Comparison of ENCODE assay signal across 13 cellular contexts in genomic region chr5:73443725-73444498, GRCh38. TPM values are rescaled to one million over a fixed set of nuclear protein-coding genes. Genes with fewer than 3 reads are reported as not detected.
DNase-seq lines count a peak whose midpoint lies in the region; ATAC-seq and TF ChIP-seq lines count a peak whose summit lies in the region.
"Had no signal": no experiment of that assay in that cellular context is flagged by ENCODE, and none has a peak within 500 bp of the region (broad histone marks: within the 10 kb centered on the region; RNA-seq: fewer than 3 reads in every experiment).

No MANE protein-coding gene starts in this region.

- H3K27ac Mint-ChIP-seq in activated naive CD4-positive, alpha-beta T cell treated with anti-CD3 and anti-CD28 coated beads, Interleukin-2, amount 10 ng/mL, durations not matched to agents 7 days and 5 days: peak overlapping the region; percentile 84
- no peak overlapping the region for H3K27ac Mint-ChIP-seq in activated naive CD4-positive, alpha-beta T cell treated with anti-CD3 and anti-CD28 coated beads for 36 hours
- H3K27ac Mint-ChIP-seq in T-cell: peak overlapping the region in 1 of 2 donors; percentile 57

- H2AFZ ChIP-seq in smooth muscle cell (ENCODE audit: low read depth) (no peak overlapping the region), PC-3 (ENCODE audit: low read length) (no peak overlapping the region)

- H3K36me3 ChIP-seq in smooth muscle cell (ENCODE audit: low read depth): no peaks in the 10 kb centered on the region
- H3K36me3 ChIP-seq in PC-3 (ENCODE audit: low read depth, low read length): no peaks in the 10 kb centered on the region

- peak overlapping the region; percentile 34; the same call in 1 of the 2 replicates for H3K4me3 ChIP-seq in iPS-18c (ENCODE audit: insufficient read depth, low read depth, low read length)
- H3K4me3 ChIP-seq in smooth muscle cell: peak overlapping the region; percentile 49
- H3K4me3 ChIP-seq in PC-3 (ENCODE audit: low read length): no peak overlapping the region

- H3K27me3 ChIP-seq in smooth muscle cell (ENCODE audit: low read depth) (peaks cover 75% of the 10 kb centered on the region), PC-3 (ENCODE audit: low read length) (no peaks in the 10 kb centered on the region)

- H3K79me2 ChIP-seq in smooth muscle cell (ENCODE audit: low read depth) (peaks cover 20% of the 10 kb centered on the region), PC-3 (ENCODE audit: low read length) (peaks cover 26% of the 10 kb centered on the region)

- peaks cover 5% of the 10 kb centered on the region for H3K36me3 Mint-ChIP-seq in activated naive CD4-positive, alpha-beta T cell treated with anti-CD3 and anti-CD28 coated beads, Interleukin-2, amount 10 ng/mL, durations not matched to agents 7 days and 5 days
- H3K36me3 Mint-ChIP-seq in activated naive CD4-positive, alpha-beta T cell treated with anti-CD3 and anti-CD28 coated beads for 36 hours (ENCODE audit: low read depth): peaks cover 3% of the 10 kb centered on the region
- peaks cover under 1% of the 10 kb centered on the region for H3K36me3 Mint-ChIP-seq in T-cell

- DNase-seq in activated naive CD4-positive, alpha-beta T cell treated with anti-CD3 and anti-CD28 coated beads, Interleukin-2, amount 10 ng/mL, durations not matched to agents 7 days and 5 days: no peak
- no peak for DNase-seq in activated naive CD4-positive, alpha-beta T cell treated with anti-CD3 and anti-CD28 coated beads for 36 hours
- DNase-seq in NCI-H748 treated with DMSO at 0.1 percent for 48 hours (lab: John Stamatoyannopoulos, UW) (peak; percentile 32), smooth muscle cell (lab: John Stamatoyannopoulos, UW; ENCODE audit: unreplicated experiment) (no peak), PC-3 (no peak), T-cell (no peak)
- DNase-seq in stimulated activated CD8-positive, alpha-beta memory T cell treated with anti-CD3 and anti-CD28 coated beads, Interleukin-4, amount 100 ng/mL, for 48 hours: no peak
- DNase-seq: activated CD4-positive, alpha-beta T cell treated with anti-CD3 and anti-CD28 coated beads, Interleukin-2, amount 10 ng/mL, durations not matched to agents 7 days and 5 days; KBM-7; left colon; NCI-H187 treated with DMSO at 0.1 percent for 48 hours had no signal

- no peaks in the 10 kb centered on the region for H3K9me2 ChIP-seq in PC-3 (replicated peaks; ENCODE audit: low read length)

- H3K4me1 ChIP-seq in smooth muscle cell (ENCODE audit: low read depth): peaks cover 41% of the 10 kb centered on the region
- H3K4me1 ChIP-seq in PC-3 (ENCODE audit: insufficient read depth, low read length): peaks cover 12% of the 10 kb centered on the region

- BruUV-seq in PC-3 (replicated peaks; lab: Mats Ljungman, UMichigan): no TSS peak

- peaks cover 17% of the 10 kb centered on the region for H3K4me1 Mint-ChIP-seq in activated naive CD4-positive, alpha-beta T cell treated with anti-CD3 and anti-CD28 coated beads, Interleukin-2, amount 10 ng/mL, durations not matched to agents 7 days and 5 days
- peaks cover 2% of the 10 kb centered on the region for H3K4me1 Mint-ChIP-seq in activated naive CD4-positive, alpha-beta T cell treated with anti-CD3 and anti-CD28 coated beads for 36 hours (ENCODE audit: low read depth)
- peaks cover 2 to 16% (median 9%) of the 10 kb centered on the region in 3 donors for H3K4me1 Mint-ChIP-seq in T-cell

- CTCF ChIA-PET in activated naive CD4-positive, alpha-beta T cell treated with anti-CD3 and anti-CD28 coated beads, Interleukin-2, amount 10 ng/mL, durations not matched to agents 7 days and 5 days (lab: Charles Lee): interaction anchor here (0.9 kb wide), 2 partner anchors 10 to 56 kb away, joined by 3 to 4 read pairs; no protein-coding TSS in a partner anchor
- CTCF ChIA-PET in activated naive CD4-positive, alpha-beta T cell treated with anti-CD3 and anti-CD28 coated beads for 36 hours (lab: Charles Lee): interaction anchor here (0.7 kb wide), 1 partner anchor 32 kb away, joined by 3 read pairs; no protein-coding TSS in a partner anchor
- CTCF ChIA-PET in PC-3 (lab: Charles Lee): interaction anchor here (0.7 kb wide), 1 partner anchor 242 kb away, joined by 4 read pairs; no protein-coding TSS in a partner anchor
- CTCF ChIA-PET in T-cell (lab: Charles Lee): interaction anchor here in 1 of 2 donors (0.6 kb wide), 1 partner anchor 11 kb away, joined by 4 read pairs; no protein-coding TSS in a partner anchor

- no peaks in the 10 kb centered on the region for H3F3A ChIP-seq in smooth muscle cell (ENCODE audit: low read depth)
- H3F3A ChIP-seq in PC-3 (ENCODE audit: low read length, unreplicated experiment): no peaks in the 10 kb centered on the region

- H3K9me3 Mint-ChIP-seq in activated naive CD4-positive, alpha-beta T cell treated with anti-CD3 and anti-CD28 coated beads, Interleukin-2, amount 10 ng/mL, durations not matched to agents 7 days and 5 days: no peaks in the 10 kb centered on the region
- no peaks in the 10 kb centered on the region for H3K9me3 Mint-ChIP-seq in activated naive CD4-positive, alpha-beta T cell treated with anti-CD3 and anti-CD28 coated beads for 36 hours
- H3K9me3 Mint-ChIP-seq in T-cell: no peaks in the 10 kb centered on the region
- H3K9me3 Mint-ChIP-seq: activated CD4-positive, alpha-beta T cell treated with anti-CD3 and anti-CD28 coated beads, Interleukin-2, amount 10 ng/mL, durations not matched to agents 7 days and 5 days had no signal

- H3K27ac ChIP-seq in smooth muscle cell (ENCODE audit: low read depth): no peak overlapping the region
- H3K27ac ChIP-seq in PC-3 (ENCODE audit: low read length): no peak overlapping the region

- H3K9ac ChIP-seq in smooth muscle cell (ENCODE audit: low read depth) (no peak overlapping the region), PC-3 (ENCODE audit: low read length) (no peak overlapping the region)

- H3K4me2 ChIP-seq in smooth muscle cell (peak overlapping the region; percentile 85), PC-3 (ENCODE audit: low read length) (no peak overlapping the region)

- peaks cover 39% of the 10 kb centered on the region for H4K20me1 ChIP-seq in smooth muscle cell (ENCODE audit: low read depth)
- H4K20me1 ChIP-seq in PC-3 (ENCODE audit: low read length): peaks cover 14% of the 10 kb centered on the region; the same call in 1 of the 2 replicates

- POLR2A ChIA-PET in PC-3 (lab: Charles Lee; ENCODE audit: unreplicated experiment) (no interaction called here), T-cell (lab: Charles Lee) (no interaction called here)

- TF ChIP-seq CTCF in smooth muscle cell (IDR thresholded peaks at IDR 0.05; ENCODE audit: borderline replicate concordance, insufficient read depth, poor library complexity, severe bottlenecking) (no peak), PC-3 (conservative IDR thresholded peaks at IDR 0.05; ENCODE audit: low read depth, low read length) (no peak)

- ATAC-seq in PC-3: no peak
- ATAC-seq in T-cell (replicated peaks in 1 of 4): no peak
- ATAC-seq: HCT116, left colon had no signal

- no peak overlapping the region for H3K4me3 Mint-ChIP-seq in activated naive CD4-positive, alpha-beta T cell treated with anti-CD3 and anti-CD28 coated beads, Interleukin-2, amount 10 ng/mL, durations not matched to agents 7 days and 5 days
- H3K4me3 Mint-ChIP-seq in activated naive CD4-positive, alpha-beta T cell treated with anti-CD3 and anti-CD28 coated beads for 36 hours: no peak overlapping the region
- no peak overlapping the region for H3K4me3 Mint-ChIP-seq in T-cell
- H3K4me3 Mint-ChIP-seq: activated CD4-positive, alpha-beta T cell treated with anti-CD3 and anti-CD28 coated beads, Interleukin-2, amount 10 ng/mL, durations not matched to agents 7 days and 5 days had no signal

- H3K9me3 ChIP-seq in iPS-18c (ENCODE audit: control insufficient read depth, insufficient read depth, low read length): no peaks in the 10 kb centered on the region
- no peaks in the 10 kb centered on the region for H3K9me3 ChIP-seq in smooth muscle cell (replicated peaks; ENCODE audit: low read depth)
- no peaks in the 10 kb centered on the region for H3K9me3 ChIP-seq in PC-3 (ENCODE audit: low read length)

- 19% methylated on average over 39 of the region's 42 CpGs for WGBS in smooth muscle cell (ENCODE audit: low lambda C conversion rate)

- H3K27me3 Mint-ChIP-seq in activated naive CD4-positive, alpha-beta T cell treated with anti-CD3 and anti-CD28 coated beads, Interleukin-2, amount 10 ng/mL, durations not matched to agents 7 days and 5 days: peaks cover 92% of the 10 kb centered on the region
- H3K27me3 Mint-ChIP-seq in activated naive CD4-positive, alpha-beta T cell treated with anti-CD3 and anti-CD28 coated beads for 36 hours (ENCODE audit: low read depth): peaks cover 72% of the 10 kb centered on the region
- peaks cover 68 to 79% of the 10 kb centered on the region in 2 donors for H3K27me3 Mint-ChIP-seq in T-cell

- intact Hi-C loops in activated naive CD4-positive, alpha-beta T cell treated with anti-CD3 and anti-CD28 coated beads for 36 hours (cut with micrococcal nuclease): loop anchor here (2.0 kb wide), 1 partner anchor 63 kb away; no protein-coding TSS in a partner anchor
- intact Hi-C loops in PC-3 (cut with micrococcal nuclease): no loop called here

RNA-seq across cellular contexts. Expression of gene FOXD1, which starts 4.7 kb away (rescaled TPM):
- total RNA-seq in activated naive CD4-positive, alpha-beta T cell treated with anti-CD3 and anti-CD28 coated beads for 36 hours: under 1 TPM; 0.12 TPM
- total RNA-seq in smooth muscle cell: 9.0 and 10.0 TPM in 2 replicates
- polyA plus RNA-seq in smooth muscle cell: 13.8 and 14.3 TPM in 2 replicates
- total RNA-seq in PC-3 (2014; rRNA removed): 10.3 and 12.8 TPM in 2 replicates
- under 1 TPM in 3 of 5 donors, not detected in 2; 0.20 to 0.68 (median 0.39) TPM for total RNA-seq in T-cell
- total RNA-seq: activated CD4-positive, alpha-beta T cell treated with anti-CD3 and anti-CD28 coated beads, Interleukin-2, amount 10 ng/mL, durations not matched to agents 7 days and 5 days had no signal

RNA-seq across cellular contexts. Expression of gene BTF3, which starts 54.3 kb away (rescaled TPM):
- 1,000 to 10,000 TPM; 1,100 to 1,123 TPM for total RNA-seq in activated naive CD4-positive, alpha-beta T cell treated with anti-CD3 and anti-CD28 coated beads for 36 hours
- 433 and 546 TPM in 2 replicates for total RNA-seq in smooth muscle cell
- polyA plus RNA-seq in smooth muscle cell: 409 and 460 TPM in 2 replicates
- 249 and 291 TPM in 2 replicates for total RNA-seq in PC-3 (2014; rRNA removed)
- total RNA-seq in T-cell: 100 to 1,000 TPM; 585 to 688 (median 639) TPM
